11 cellular contexts compared by ENCODE assay signal in genomic region chr1:103948526-103948925, GRCh38.
DNase-seq lines count a peak whose midpoint lies in the region; ATAC-seq and TF ChIP-seq lines count a peak whose summit lies in the region.
"Had no signal": no experiment of that assay in that cellular context is flagged by ENCODE, and none has a peak within 500 bp of the region (broad histone marks: within the 10 kb centered on the region; RNA-seq: fewer than 3 reads in every experiment).

No MANE protein-coding gene starts in this region.

- in situ Hi-C loops in ACHN (cut with HindIII; ENCODE audit: low pct_ligation_motif_present, low pct_unique_long_range_greater_than_20kb, low sequenced_read_pairs), result no loop called here

- no peaks in the 10 kb centered on the region for H3K27me3 Mint-ChIP-seq in activated CD4-positive, alpha-beta T cell treated with anti-CD3 and anti-CD28 coated beads for 36 hours

- no peaks in the 10 kb centered on the region for H3K9me3 Mint-ChIP-seq in activated CD4-positive, alpha-beta T cell treated with anti-CD3 and anti-CD28 coated beads for 36 hours (ENCODE audit: low read depth)

- no peak overlapping the region for H3K4me3 ChIP-seq in fibroblast of mammary gland (ENCODE audit: control insufficient read depth, low read depth, low read length)

- intact Hi-C loops in activated CD4-positive, alpha-beta T cell treated with anti-CD3 and anti-CD28 coated beads for 36 hours (cut with DNase I, micrococcal nuclease), result no loop called here

- no peaks in the 10 kb centered on the region for H3K36me3 Mint-ChIP-seq in activated CD4-positive, alpha-beta T cell treated with anti-CD3 and anti-CD28 coated beads for 36 hours (ENCODE audit: low read depth)

- no peak overlapping the region for H3K4me3 Mint-ChIP-seq in activated CD4-positive, alpha-beta T cell treated with anti-CD3 and anti-CD28 coated beads for 36 hours

- H3K4me1 Mint-ChIP-seq in activated CD4-positive, alpha-beta T cell treated with anti-CD3 and anti-CD28 coated beads for 36 hours, result no peaks in the 10 kb centered on the region

- DNase-seq in ACHN (peak; percentile 15), OCI-M1 (lab: John Stamatoyannopoulos, UW) (peak; percentile 49), fibroblast of mammary gland (ENCODE audit: low read depth) (peak; percentile 2), germinal center (ENCODE audit: low spot score) (no peak)
- DNase-seq in activated CD4-positive, alpha-beta T cell treated with anti-CD3 and anti-CD28 coated beads for 36 hours, result no peak
- DNase-seq: activated T-cell treated with anti-CD3 and anti-CD28 coated beads, Interleukin-2, amount 50 U/mL, for 1 hour; cortex of kidney; stimulated activated naive CD4-positive, alpha-beta T cell had no signal

- POLR2A ChIA-PET in activated CD4-positive, alpha-beta T cell treated with anti-CD3 and anti-CD28 coated beads for 36 hours (lab: Charles Lee), result no interaction called here

- TF ChIP-seq CTCF in fibroblast of mammary gland (conservative IDR thresholded peaks at IDR 0.05; ENCODE audit: control insufficient read depth, insufficient read depth, low read depth, low read length), result no peak

- ATAC-seq in GM19351 (IDR thresholded peaks at IDR 0.05; ENCODE audit: unreplicated experiment) (peak; percentile 40), GM18909 (IDR thresholded peaks at IDR 0.05; ENCODE audit: poor library complexity, unreplicated experiment) (no peak), HG02938 (IDR thresholded peaks at IDR 0.05; ENCODE audit: unreplicated experiment) (no peak)
- ATAC-seq in activated CD4-positive, alpha-beta T cell treated with anti-CD3 and anti-CD28 coated beads for 36 hours, result no peak

- H3K27ac Mint-ChIP-seq in activated CD4-positive, alpha-beta T cell treated with anti-CD3 and anti-CD28 coated beads for 36 hours, result no peak overlapping the region

- CTCF ChIA-PET in activated CD4-positive, alpha-beta T cell treated with anti-CD3 and anti-CD28 coated beads for 36 hours (lab: Charles Lee), result no interaction called here

Comparison
In these comparisons a context has a peak if more than half of its experiments do, and no peak if none do; other contexts are left out.
1. DNase-seq: peak in ACHN (single experiment), OCI-M1 (single experiment) and fibroblast of mammary gland (single experiment); none in germinal center (single experiment) and activated CD4-positive, alpha-beta T cell treated with anti-CD3 and anti-CD28 coated beads for 36 hours (single experiment).